In the genomic region with DNA sequence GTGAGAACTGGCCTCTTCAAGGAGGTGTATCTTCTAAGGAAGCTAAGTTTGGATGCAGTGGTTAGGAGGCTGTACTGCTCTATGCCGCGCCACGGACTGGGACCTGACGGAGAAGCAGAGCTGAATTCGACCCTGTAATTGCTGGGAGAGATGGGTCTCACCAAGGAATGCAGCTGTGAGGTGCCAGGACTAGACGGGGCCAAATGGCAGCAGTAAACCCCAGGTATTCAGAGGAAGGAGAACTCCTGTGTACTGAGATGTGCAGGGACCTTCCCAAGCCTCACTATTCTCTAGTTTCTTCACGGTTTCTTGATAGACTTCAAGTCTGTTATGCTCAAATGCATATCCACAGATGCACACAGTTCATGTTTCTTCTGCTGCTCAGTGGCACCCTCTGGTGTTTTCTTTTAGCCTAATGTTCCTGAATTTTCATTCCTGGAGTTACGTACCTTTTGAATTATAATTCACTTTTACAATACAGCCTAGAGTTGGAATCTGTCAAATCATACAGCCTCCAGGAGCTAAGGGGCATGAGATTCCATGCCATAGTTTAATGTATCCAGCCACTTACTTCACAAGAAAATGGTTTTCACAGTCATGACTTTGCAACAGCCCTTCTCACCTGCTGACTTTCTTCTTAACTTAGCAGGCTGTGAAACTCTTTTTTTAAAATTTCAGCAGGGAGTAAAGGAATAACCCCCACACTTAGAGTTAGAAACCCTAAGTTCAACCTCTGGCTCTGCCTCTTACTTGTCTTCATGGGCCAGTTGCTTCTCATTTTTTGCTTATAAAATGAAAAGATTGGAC, we compare ENCODE assay signal across 9 cellular contexts.
A peak's percentile ranks its signal among the peaks of the same experiment; 100 is the strongest.
DNase-seq lines count a peak whose midpoint lies in the region; ATAC-seq, FAIRE-seq and TF ChIP-seq lines count a peak whose summit lies in the region.
"Had no signal": no experiment of that assay in that cellular context is flagged by ENCODE, and none has a peak within 500 bp of the region (broad histone marks: within the 10 kb centered on the region; RNA-seq: fewer than 3 reads in every experiment).

No MANE protein-coding gene starts in this region.

- no peak overlapping the region for H3K4me2 ChIP-seq in MM.1S (ENCODE audit: low read depth, low read length)
- no peak overlapping the region for H3K4me2 ChIP-seq in HepG2 (ENCODE audit: low read depth, low read length)

- no peaks in the 10 kb centered on the region for H3K36me3 ChIP-seq in MM.1S (replicated peaks; ENCODE audit: insufficient read depth, low read length)
- no peaks in the 10 kb centered on the region for H3K36me3 ChIP-seq in body of pancreas (replicated peaks in 1 of 2; ENCODE audit: insufficient read depth in 1 of 2, low read depth in 2 of 2)
- H3K36me3 ChIP-seq in HepG2 (replicated peaks in 1 of 2; ENCODE audit: control insufficient read depth in 1 of 2, insufficient read depth in 2 of 2, low read length in 2 of 2): no peaks in the 10 kb centered on the region
- H3K36me3 ChIP-seq in H7 (replicated peaks; ENCODE audit: control insufficient read depth, insufficient read depth, low read length): no peaks in the 10 kb centered on the region

- CTCF ChIA-PET in HepG2 (lab: Yijun Ruan, JAX; ENCODE audit: low intra/inter-chr PET ratio, low total read pairs): interaction anchor here (1.1 to 1.8 kb wide), 3 partner anchors 96 to 241 kb away, joined by 4 to 5 read pairs (median 4); no protein-coding TSS in a partner anchor

- H4K20me1 ChIP-seq in MM.1S (ENCODE audit: insufficient read depth, low read length) (no peaks in the 10 kb centered on the region), HepG2 (ENCODE audit: insufficient read depth, low read length) (no peaks in the 10 kb centered on the region)

- TF ChIP-seq RAD21 in HepG2 (CRISPR knock-in tag; IDR thresholded peaks at IDR 0.05): no peak

- no TSS peak for BruUV-seq in HepG2 (replicated peaks; lab: Mats Ljungman, UMichigan)

- POLR2A ChIA-PET in HepG2 (lab: Yijun Ruan, JAX): no interaction called here

- peak; percentile 43 for DNase-seq in G401 (ENCODE audit: low spot score)
- DNase-seq in MM.1S: peak; percentile 14
- DNase-seq in body of pancreas: peak in 1 of 4 donors; percentile 18
- peak; percentile 15 for DNase-seq in HepG2 (ENCODE audit: low spot score)
- DNase-seq in H7: no peak
- DNase-seq in activated naive CD4-positive, alpha-beta T cell treated with Interleukin-2 at 50 U/mL for 16 hours: no peak

- in situ Hi-C loops in G401 (cut with HindIII; ENCODE audit: low sequenced_read_pairs) (no loop called here), HepG2 (cut with HindIII; ENCODE audit: extremely low pct_ligation_motif_present, low pct_unique_long_range_greater_than_20kb) (loop anchor here (5.0 kb wide), 1 partner anchor 241 kb away; no protein-coding TSS in a partner anchor)

- ATAC-seq in body of pancreas (no peak), HepG2 (peak; percentile 66), HG02678 (IDR thresholded peaks at IDR 0.05; ENCODE audit: unreplicated experiment) (no peak)
- ATAC-seq in activated CD4-positive, CD25-positive, alpha-beta regulatory T cell treated with anti-CD3 and anti-CD28 coated beads, Interleukin-2, amount 50 U/mL, for 24 hours: no peak

- H2AFZ ChIP-seq in MM.1S (ENCODE audit: low read length): no peak overlapping the region
- no peak overlapping the region for H2AFZ ChIP-seq in HepG2 (ENCODE audit: low read length)

- no peak for TF ChIP-seq POLR2A in body of pancreas (IDR thresholded peaks at IDR 0.05)
- no peak for TF ChIP-seq POLR2A in HepG2 (IDR thresholded peaks at IDR 0.05; ENCODE audit: insufficient read depth in 1 of 2, low read depth in 2 of 2, low read length in 2 of 2)

- no peak for TF ChIP-seq EP300 in HepG2 (IDR thresholded peaks at IDR 0.05; ENCODE audit: low read depth in 2 of 2, low read length in 2 of 2)
- no peak for TF ChIP-seq EP300 in HepG2 (CRISPR knock-in tag; IDR thresholded peaks at IDR 0.05; ENCODE audit: borderline replicate concordance)

- WGBS in body of pancreas, 2 donors: 53 to 62% methylated on average over 8 of the region's 8 CpGs
- WGBS in HepG2 (ENCODE audit: low lambda C conversion rate): 35% methylated on average over 6 of the region's 8 CpGs

- H3K4me3 ChIP-seq in MM.1S (ENCODE audit: low read length) (no peak overlapping the region), body of pancreas (no peak overlapping the region), HepG2 (replicated peaks in 1 of 3; ENCODE audit: insufficient read depth in 1 of 3, low read depth in 2 of 3, low read length in 3 of 3) (no peak overlapping the region), H7 (ENCODE audit: insufficient read depth, low read depth, low read length) (no peak overlapping the region)
- H3K4me3 ChIP-seq: SK-N-MC had no signal

- H3K27ac ChIP-seq in MM.1S (ENCODE audit: low read length) (no peak overlapping the region), body of pancreas (no peak overlapping the region), HepG2 (ENCODE audit: extremely low read length, insufficient read depth, low read length) (no peak overlapping the region)
- H3K27ac ChIP-seq: SK-N-MC had no signal

- intact Hi-C loops in body of pancreas (cut with DNase I) (no loop called here), HepG2 (cut with micrococcal nuclease; ENCODE audit: unreplicated experiment) (loop anchor here (2.0 kb wide), 2 partner anchors 96 to 122 kb away; no protein-coding TSS in a partner anchor)

- peak; percentile 52 for TF ChIP-seq CTCF in MM.1S (IDR thresholded peaks at IDR 0.05; ENCODE audit: low read length)
- peak; percentile 26 to 58 (median 48) for TF ChIP-seq CTCF in body of pancreas (IDR thresholded peaks at IDR 0.05)
- TF ChIP-seq CTCF in HepG2 (CRISPR knock-in tag; IDR thresholded peaks at IDR 0.05): peak; percentile 67

- H3K9me2 ChIP-seq in MM.1S (replicated peaks; ENCODE audit: insufficient read depth, low read length): no peaks in the 10 kb centered on the region

- H3K27me3 ChIP-seq in MM.1S (replicated peaks; ENCODE audit: insufficient read depth, low read length) (no peaks in the 10 kb centered on the region), body of pancreas (no peaks in the 10 kb centered on the region), HepG2 (ENCODE audit: control insufficient read depth in 1 of 2, insufficient read depth in 2 of 2, low read length in 2 of 2) (peaks cover 0 to 15% of the 10 kb centered on the region in 2 experiments; a peak in 3 of 5 replicates), H7 (ENCODE audit: control insufficient read depth, insufficient read depth, low read length) (no peaks in the 10 kb centered on the region)

- H3K4me1 ChIP-seq in MM.1S (ENCODE audit: low read length) (no peaks in the 10 kb centered on the region), body of pancreas (no peaks in the 10 kb centered on the region), HepG2 (ENCODE audit: insufficient read depth, low read length) (peaks cover 16% of the 10 kb centered on the region)

- H3F3A ChIP-seq in MM.1S (ENCODE audit: insufficient read depth, low read length): no peaks in the 10 kb centered on the region

- H3K79me2 ChIP-seq in MM.1S (ENCODE audit: low read length): no peaks in the 10 kb centered on the region
- H3K79me2 ChIP-seq in HepG2 (ENCODE audit: insufficient read depth, low read length): no peaks in the 10 kb centered on the region

- peak; percentile 82 for FAIRE-seq in HepG2 (lab: Jason Lieb, UNC)

- H3K9ac ChIP-seq in MM.1S (ENCODE audit: low read length): no peak overlapping the region
- H3K9ac ChIP-seq in HepG2 (ENCODE audit: insufficient read depth, low read depth, low read length): no peak overlapping the region

- H3K9me3 ChIP-seq in MM.1S (replicated peaks; ENCODE audit: insufficient read depth, low read length) (no peaks in the 10 kb centered on the region), body of pancreas (no peaks in the 10 kb centered on the region), HepG2 (ENCODE audit: low read length) (no peaks in the 10 kb centered on the region)

TF ChIP-seq in HepG2, 621 proteins besides CTCF, POLR2A, EP300 and RAD21:
- TF ChIP-seq NCOR1 (IDR thresholded peaks at IDR 0.05; ENCODE audit: borderline replicate concordance, low read length) (no peak), SMC3 (IDR thresholded peaks at IDR 0.05; ENCODE audit: low read length) (peak; percentile 54; the same call in 1 of the 2 replicates), ZNF557 (CRISPR knock-in tag; IDR thresholded peaks at IDR 0.05) (no peak), IRF2 (CRISPR knock-in tag; IDR thresholded peaks at IDR 0.05) (no peak), THYN1 (CRISPR knock-in tag; IDR thresholded peaks at IDR 0.05; ENCODE audit: borderline replicate concordance, low read depth) (no peak), ZNF549 (CRISPR knock-in tag; IDR thresholded peaks at IDR 0.05) (no peak), STAG1 (CRISPR knock-in tag; IDR thresholded peaks at IDR 0.05) (peak; percentile 66), ZNF317 (CRISPR knock-in tag; IDR thresholded peaks at IDR 0.05) (no peak), ZNF552 (CRISPR knock-in tag; IDR thresholded peaks at IDR 0.05; ENCODE audit: borderline replicate concordance) (no peak), ZNF883 (CRISPR knock-in tag; IDR thresholded peaks at IDR 0.05; ENCODE audit: not compliant biosample characterization) (no peak)

Comparison
In these comparisons a context has a peak if more than half of its experiments do, and no peak if none do; other contexts are left out.
1. DNase-seq: peak in G401 (single experiment), MM.1S (single experiment) and HepG2 (single experiment); none in H7 (single experiment) and activated naive CD4-positive, alpha-beta T cell treated with Interleukin-2 at 50 U/mL for 16 hours (single experiment).
2. Peak in every context shown above with its lines, with median percentiles within 50 percentile points of each other: CTCF ChIP-seq.